In the genomic region with DNA sequence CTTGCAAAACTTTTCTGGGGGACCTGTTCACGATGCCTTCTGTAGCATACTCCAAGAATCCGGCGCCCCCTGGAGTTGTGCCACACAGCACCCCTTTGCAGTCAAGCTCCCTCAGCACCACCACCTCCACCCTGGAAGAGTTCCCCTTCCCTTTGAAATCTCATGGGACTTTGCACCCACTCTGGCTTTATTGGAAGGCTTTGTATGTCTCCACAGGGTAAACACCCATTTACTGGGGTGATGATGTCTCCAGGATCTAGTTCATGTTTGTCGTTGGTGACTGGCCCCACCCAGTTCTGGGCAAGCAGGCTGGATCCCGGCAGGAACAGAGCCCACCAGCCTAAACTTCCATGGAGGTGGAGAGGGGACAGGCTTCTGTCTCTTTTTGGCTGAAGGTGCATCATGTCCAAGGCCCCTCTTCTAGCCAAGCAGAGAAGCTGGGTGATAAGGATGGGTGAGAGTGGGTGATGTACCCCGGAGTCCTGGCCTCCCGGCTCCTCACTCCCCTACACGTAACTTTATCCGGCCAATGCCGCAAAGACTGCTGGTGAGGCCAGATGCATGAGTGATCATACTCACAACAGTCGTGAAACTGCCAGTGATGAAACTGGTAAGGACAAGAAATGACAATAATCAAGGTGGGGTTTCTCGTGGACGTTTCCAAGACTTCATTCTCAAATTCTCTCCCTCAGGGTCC, we compare ENCODE assay signal across 11 cellular contexts. TPM values are rescaled to one million over a fixed set of nuclear protein-coding genes. Genes with fewer than 3 reads are reported as not detected.
DNase-seq lines count a peak whose midpoint lies in the region; ATAC-seq, FAIRE-seq and TF ChIP-seq lines count a peak whose summit lies in the region.
"Had no signal": no experiment of that assay in that cellular context is flagged by ENCODE, and none has a peak within 500 bp of the region (broad histone marks: within the 10 kb centered on the region; RNA-seq: fewer than 3 reads in every experiment).

No MANE protein-coding gene starts in this region.

- H3K18ac ChIP-seq in H1 (ENCODE audit: extremely low read depth, low read length): peak overlapping the region; percentile 84

- peak overlapping the region; percentile 99 for H2BK20ac ChIP-seq in H1 (ENCODE audit: low read length)

- H4K5ac ChIP-seq in H1 (ENCODE audit: insufficient read length, low read depth, low read length): peak overlapping the region; percentile 69

- H2BK12ac ChIP-seq in H1 (ENCODE audit: low read depth, low read length): peak overlapping the region; percentile 97

- H3K56ac ChIP-seq in H1 (replicated peaks; ENCODE audit: insufficient read length, low read depth, low read length): peak overlapping the region; percentile 62

- H3K4ac ChIP-seq in H1 (replicated peaks; ENCODE audit: insufficient read length, low read depth, low read length): peak overlapping the region; percentile 46

- no peaks in the 10 kb centered on the region; a peak in 1 of 22 replicates for H3K27me3 ChIP-seq in BLaER1 treated with 17β-estradiol and CSF1 and Interleukin-3, amounts not matched to agents 10 nM and 100 nM
- H3K27me3 ChIP-seq in HUES48 (ENCODE audit: control insufficient read depth, insufficient read depth, low read length) (no peaks in the 10 kb centered on the region), H1 (replicated peaks in 1 of 4; ENCODE audit: control insufficient read depth in 3 of 4, extremely low read depth in 1 of 4, insufficient read depth in 3 of 4, low read length in 3 of 4) (peaks cover 0 to 4% (median 0%) of the 10 kb centered on the region in 4 experiments; a peak in 2 of 7 replicates), muscle layer of duodenum (ENCODE audit: low read depth, low read length) (no peaks in the 10 kb centered on the region), psoas muscle (ENCODE audit: insufficient read depth in 3 of 3, low read length in 2 of 3) (peaks cover 0 to 5% (median 2%) of the 10 kb centered on the region in 3 donors)
- H3K27me3 ChIP-seq: SJCRH30 had no signal

- CTCF ChIA-PET in H1 (lab: Charles Lee; ENCODE audit: partially characterized antibody): interaction anchor here (0.6 to 5.5 kb wide), 9 partner anchors 10 to 100 kb away, joined by 3 to 65 read pairs (median 6); a partner anchor contains a TSS

- peaks cover 17% of the 10 kb centered on the region; the same call in 1 of the 2 replicates for H3K23me2 ChIP-seq in H1 (ENCODE audit: low read depth, low read length)

- H2AK5ac ChIP-seq in H1 (ENCODE audit: low read depth, low read length): peak overlapping the region; percentile 84

- no peak for TF ChIP-seq POLR2A in H1 (IDR thresholded peaks at IDR 0.05; ENCODE audit: control extremely low read depth in 1 of 2, low read depth in 2 of 2, low read length in 2 of 2)

- peak overlapping the region; percentile 80 for H2BK120ac ChIP-seq in H1 (replicated peaks; ENCODE audit: low read depth, low read length)

- H3K36me3 ChIP-seq in BLaER1 treated with 17β-estradiol and CSF1 and Interleukin-3, amounts not matched to agents 10 nM and 100 nM: no peaks in the 10 kb centered on the region
- no peaks in the 10 kb centered on the region for H3K36me3 ChIP-seq in HUES48 (ENCODE audit: control insufficient read depth, insufficient read depth, low read length)
- H3K36me3 ChIP-seq in H1 (ENCODE audit: control insufficient read depth in 2 of 4, insufficient read depth in 4 of 4, low read length in 3 of 4): no peaks in the 10 kb centered on the region; a peak in 1 of 8 replicates
- no peaks in the 10 kb centered on the region for H3K36me3 ChIP-seq in muscle layer of duodenum (ENCODE audit: control insufficient read depth in 1 of 2, insufficient read depth in 2 of 2, low read length in 2 of 2)
- H3K36me3 ChIP-seq in psoas muscle (ENCODE audit: insufficient read depth in 1 of 2, low read depth in 1 of 2): no peaks in the 10 kb centered on the region
- H3K36me3 ChIP-seq: SJCRH30 had no signal

- no peaks in the 10 kb centered on the region; a peak in 1 of 4 replicates for H3K79me2 ChIP-seq in H1 (ENCODE audit: control insufficient read depth in 1 of 2, insufficient read depth in 2 of 2, low read length in 2 of 2)

- H3K4me1 ChIP-seq in BLaER1 treated with 17β-estradiol and CSF1 and Interleukin-3, amounts not matched to agents 10 nM and 100 nM: peaks cover 43 to 76% (median 67%) of the 10 kb centered on the region in 10 experiments
- H3K4me1 ChIP-seq in HUES48 (ENCODE audit: control insufficient read depth, insufficient read depth, low read length) (peaks cover 52% of the 10 kb centered on the region), H1 (replicated peaks in 1 of 4; ENCODE audit: control insufficient read depth in 3 of 4, insufficient read depth in 4 of 4, low read length in 3 of 4) (peaks cover 22 to 56% (median 43%) of the 10 kb centered on the region in 4 experiments), muscle layer of duodenum (ENCODE audit: control insufficient read depth in 1 of 2, insufficient read depth in 2 of 2, low read length in 2 of 2) (peaks cover 6 to 7% of the 10 kb centered on the region in 2 donors), psoas muscle (peaks cover 10% of the 10 kb centered on the region)

- DNase-seq in H1 (ENCODE audit: low read depth in 1 of 2, low spot score in 2 of 2): no peak
- no peak for DNase-seq in psoas muscle
- DNase-seq: activated effector memory CD4-positive, alpha-beta T cell treated with anti-CD3 and anti-CD28 coated beads, Interleukin-2, amount 50 U/mL, for 16 hours; cerebellar nuclear complex had no signal

- H4K91ac ChIP-seq in H1 (replicated peaks; ENCODE audit: insufficient read length, low read length): peak overlapping the region; percentile 94

- no peak overlapping the region for H2AFZ ChIP-seq in H1 (ENCODE audit: low read length)

- no peak for FAIRE-seq in H1 (lab: Jason Lieb, UNC)

- H4K20me1 ChIP-seq in BLaER1 treated with 17β-estradiol and CSF1 and Interleukin-3, amounts not matched to agents 10 nM and 100 nM: peaks cover 0 to 8% (median 0%) of the 10 kb centered on the region in 11 experiments; a peak in 1 of 22 replicates
- H4K20me1 ChIP-seq in H1 (replicated peaks in 1 of 2; ENCODE audit: control insufficient read depth in 1 of 2, insufficient read depth in 2 of 2, low read length in 2 of 2): no peaks in the 10 kb centered on the region

- peak overlapping the region; percentile 75; the same call in 1 of the 2 replicates for H2BK15ac ChIP-seq in H1 (ENCODE audit: low read length)

- ATAC-seq in HG03280 (IDR thresholded peaks at IDR 0.05; ENCODE audit: unreplicated experiment) (no peak), psoas muscle (no peak), HG02852 (IDR thresholded peaks at IDR 0.05; ENCODE audit: unreplicated experiment) (no peak), GM18868 (IDR thresholded peaks at IDR 0.05; ENCODE audit: unreplicated experiment) (no peak)

- H3K4me3 ChIP-seq in BLaER1 treated with 17β-estradiol and CSF1 and Interleukin-3, amounts not matched to agents 10 nM and 100 nM: no peak overlapping the region
- H3K4me3 ChIP-seq in HUES48 (ENCODE audit: low read depth, low read length) (no peak overlapping the region), H1 (ENCODE audit: extremely low read depth in 1 of 4, insufficient read depth in 2 of 4, low read depth in 3 of 4, low read length in 4 of 4) (peak overlapping the region in 3 of 4 experiments; percentile 59 to 63 (median 60); a peak in 3 of 8 replicates), muscle layer of duodenum (ENCODE audit: low read depth in 1 of 2, low read length in 2 of 2) (peak overlapping the region in 1 of 2 donors; percentile 21), psoas muscle (no peak overlapping the region)
- H3K4me3 ChIP-seq: SJCRH30 had no signal

- POLR2A ChIA-PET in H1 (lab: Charles Lee; ENCODE audit: partially characterized antibody): interaction anchor here (0.6 to 6.8 kb wide), 9 partner anchors 8 to 204 kb away, joined by 3 to 96 read pairs (median 8); a partner anchor contains a TSS

- peaks cover 0 to 8% (median 5%) of the 10 kb centered on the region in 11 experiments; a peak in 9 of 22 replicates for H3K9me3 ChIP-seq in BLaER1 treated with 17β-estradiol and CSF1 and Interleukin-3, amounts not matched to agents 10 nM and 100 nM (replicated peaks in 1 of 11)
- H3K9me3 ChIP-seq in HUES48 (ENCODE audit: control insufficient read depth, insufficient read depth, low read length) (no peaks in the 10 kb centered on the region), H1 (ENCODE audit: insufficient read depth in 2 of 2, low read depth in 1 of 2, low read length in 1 of 2) (peaks cover 5 to 7% of the 10 kb centered on the region in 2 experiments; a peak in 2 of 4 replicates), muscle layer of duodenum (ENCODE audit: control insufficient read depth in 1 of 2, low read length in 2 of 2) (no peaks in the 10 kb centered on the region), psoas muscle (no peaks in the 10 kb centered on the region)
- H3K9me3 ChIP-seq: SJCRH30 had no signal

- H3K27ac ChIP-seq in BLaER1 treated with 17β-estradiol and CSF1 and Interleukin-3, amounts not matched to agents 10 nM and 100 nM: no peak overlapping the region
- H3K27ac ChIP-seq in HUES48 (ENCODE audit: low read depth, low read length) (peak overlapping the region; percentile 74), H1 (ENCODE audit: low read depth, low read length) (peak overlapping the region; percentile 42), muscle layer of duodenum (ENCODE audit: low read length) (peak overlapping the region; percentile 94), psoas muscle (no peak overlapping the region)
- H3K27ac ChIP-seq: SJCRH30 had no signal

- H3K79me1 ChIP-seq in H1 (ENCODE audit: low read depth, low read length): peaks cover 5% of the 10 kb centered on the region; the same call in 1 of the 2 replicates

- peak overlapping the region; percentile 89 for H4K8ac ChIP-seq in H1 (ENCODE audit: extremely low read depth, insufficient read depth, low read length)

- H3K23ac ChIP-seq in H1 (ENCODE audit: insufficient read length): no peak overlapping the region

- TF ChIP-seq CTCF in H1 (IDR thresholded peaks at IDR 0.05; ENCODE audit: control extremely low read depth in 1 of 3, insufficient read depth in 1 of 3, low read depth in 1 of 3, low read length in 3 of 3) (peak in 1 of 3 experiments; percentile 18; a peak in 1 of 4 replicates), psoas muscle (IDR thresholded peaks at IDR 0.05) (no peak)

- no peak for TF ChIP-seq RAD21 in H1 (IDR thresholded peaks at IDR 0.05 in 1 of 2, conservative IDR thresholded peaks at IDR 0.05 in 1 of 2; ENCODE audit: low read depth in 2 of 2, low read length in 2 of 2)

- WGBS in H1 (ENCODE audit: extremely low coverage in 1 of 2, insufficient coverage in 1 of 2, insufficient read length in 1 of 2, insufficient replicate concordance in 2 of 2, low coverage in 1 of 2, low lambda C conversion rate in 2 of 2, missing lambda C conversion rate in 1 of 2), 2 experiments: 72% methylated on average over 13 of the region's 13 CpGs; no CpG with 5 or more reads in 1 of the 2 experiments
- WGBS in psoas muscle, 3 donors: 69 to 74% (median 71%) methylated on average over 13 of the region's 13 CpGs

- intact Hi-C loops in psoas muscle (cut with DNase I): loop anchor here in 1 of 2 donors (10.0 kb wide), 1 partner anchor 65 kb away; no protein-coding TSS in a partner anchor

- H3K4me2 ChIP-seq in BLaER1 treated with 17β-estradiol and CSF1 and Interleukin-3, amounts not matched to agents 10 nM and 100 nM: peak overlapping the region in 7 of 11 experiments; percentile 7 to 88 (median 83); a peak in 7 of 22 replicates
- peak overlapping the region; percentile 63 to 82; a peak in 3 of 4 replicates for H3K4me2 ChIP-seq in H1 (ENCODE audit: insufficient read depth in 1 of 2, low read depth in 2 of 2, low read length in 2 of 2)

- H2BK5ac ChIP-seq in H1 (ENCODE audit: low read depth, low read length): peak overlapping the region; percentile 92

- H3K9ac ChIP-seq in BLaER1 treated with 17β-estradiol and CSF1 and Interleukin-3, amounts not matched to agents 10 nM and 100 nM: no peak overlapping the region
- H3K9ac ChIP-seq in HUES48 (ENCODE audit: low read depth, low read length): no peak overlapping the region
- H3K9ac ChIP-seq in H1 (replicated peaks in 1 of 4; ENCODE audit: extremely low read depth in 1 of 4, low read depth in 3 of 4, low read length in 3 of 4): peak overlapping the region in 2 of 4 experiments; percentile 52 to 58; a peak in 4 of 7 replicates

- no peak for TF ChIP-seq EP300 in H1 (IDR thresholded peaks at IDR 0.05; ENCODE audit: borderline replicate concordance in 1 of 2, low read depth in 2 of 2, low read length in 2 of 2)

- no peak overlapping the region for H3K14ac ChIP-seq in H1 (ENCODE audit: insufficient read length)

RNA-seq across cellular contexts. Expression of a gene that starts 0.7 kb away (rescaled TPM):
- 28.0 TPM in 2 replicates for total RNA-seq in H1 (2021; fragmentation: NEBNext Ultra II Directional; extraction: Animal tissue kit (Norgen Biotek cat#: 25700))
- polyA plus RNA-seq in H1 (2011; rRNA removed) (69.3 and 112 TPM in 2 replicates), psoas muscle (under 1 TPM in 2 of 3 donors, not detected in 1; 0.10 to 0.16 TPM)
- 77.0 TPM for polyA plus RNA-seq in H1 (2011; cell fraction: cytosol; rRNA removed)
- 68.1 TPM for polyA plus RNA-seq in H1 (2011; cell fraction: nucleus; rRNA removed)
- 23.8 to 46.5 TPM (median 45.3 TPM) in 4 replicates for polyA plus RNA-seq in H1 (2012, experiment 1 of 2)
- polyA plus RNA-seq in H1 (2012, experiment 2 of 2): 45.3 TPM
- polyA plus RNA-seq in H1 (2013, experiment 1 of 2): 57.8 TPM
- 59.7 TPM for polyA plus RNA-seq in H1 (2013, experiment 2 of 2)
- 30.3 and 31.4 TPM in 2 replicates for polyA minus RNA-seq in H1 (2011; rRNA and poly(A)+ RNA removed)
- 33.1 TPM for polyA minus RNA-seq in H1 (2011; cell fraction: cytosol; rRNA and poly(A)+ RNA removed)
- 34.6 TPM for polyA minus RNA-seq in H1 (2011; cell fraction: nucleus; rRNA and poly(A)+ RNA removed)
- total RNA-seq in psoas muscle: under 1 TPM in 2 of 4 donors, not detected in 2; 0.15 to 0.16 TPM

RNA-seq across cellular contexts. Expression of a gene that starts 12.2 kb away (rescaled TPM):
- 5.6 and 6.2 TPM in 2 replicates for total RNA-seq in H1 (2021; fragmentation: NEBNext Ultra II Directional; extraction: Animal tissue kit (Norgen Biotek cat#: 25700))
- 12.0 and 21.6 TPM in 2 replicates for polyA plus RNA-seq in H1 (2011; rRNA removed)
- 14.6 TPM for polyA plus RNA-seq in H1 (2011; cell fraction: cytosol; rRNA removed)
- polyA plus RNA-seq in H1 (2011; cell fraction: nucleus; rRNA removed): 19.1 TPM
- polyA plus RNA-seq in H1 (2012, experiment 1 of 2): 4.4 to 11.8 TPM (median 8.7 TPM) in 4 replicates
- 5.8 TPM for polyA plus RNA-seq in H1 (2012, experiment 2 of 2)
- 3.1 TPM for polyA plus RNA-seq in H1 (2013, experiment 1 of 2)
- polyA plus RNA-seq in H1 (2013, experiment 2 of 2): 2.6 TPM
- polyA minus RNA-seq in H1 (2011; rRNA and poly(A)+ RNA removed): 3.9 and 8.7 TPM in 2 replicates
- 5.5 TPM for polyA minus RNA-seq in H1 (2011; cell fraction: cytosol; rRNA and poly(A)+ RNA removed)
- 14.0 TPM for polyA minus RNA-seq in H1 (2011; cell fraction: nucleus; rRNA and poly(A)+ RNA removed)
- under 1 TPM in 3 of 4 donors, not detected in 1; 0.24 to 0.84 (median 0.50) TPM for total RNA-seq in psoas muscle
- under 1 TPM; 0.09 to 0.21 (median 0.11) TPM for polyA plus RNA-seq in psoas muscle

RNA-seq across cellular contexts. Expression of a gene that starts 30.9 kb away (rescaled TPM):
- not detected in 2 replicates for total RNA-seq in H1 (2021; fragmentation: NEBNext Ultra II Directional; extraction: Animal tissue kit (Norgen Biotek cat#: 25700))
- 0.26 and 0.33 TPM in 2 replicates for polyA plus RNA-seq in H1 (2011; rRNA removed)
- not detected for polyA plus RNA-seq in H1 (2011; cell fraction: cytosol; rRNA removed)
- polyA plus RNA-seq in H1 (2011; cell fraction: nucleus; rRNA removed): not detected
- 0.23 TPM in 1 of 4 replicates, not detected in the others for polyA plus RNA-seq in H1 (2012, experiment 1 of 2)
- not detected for polyA plus RNA-seq in H1 (2012, experiment 2 of 2)
- 0.16 TPM for polyA plus RNA-seq in H1 (2013, experiment 1 of 2)
- polyA plus RNA-seq in H1 (2013, experiment 2 of 2): not detected
- not detected in 2 replicates for polyA minus RNA-seq in H1 (2011; rRNA and poly(A)+ RNA removed)
- not detected for polyA minus RNA-seq in H1 (2011; cell fraction: cytosol; rRNA and poly(A)+ RNA removed)
- polyA minus RNA-seq in H1 (2011; cell fraction: nucleus; rRNA and poly(A)+ RNA removed): not detected
- not detected for total RNA-seq in psoas muscle
- not detected for polyA plus RNA-seq in psoas muscle
- total RNA-seq: SJCRH30 had no signal

RNA-seq across cellular contexts. Expression of a gene that starts 60.0 kb away (rescaled TPM):
- 19.1 and 20.8 TPM in 2 replicates for total RNA-seq in H1 (2021; fragmentation: NEBNext Ultra II Directional; extraction: Animal tissue kit (Norgen Biotek cat#: 25700))
- polyA plus RNA-seq in H1 (2011; rRNA removed) (65.2 and 91.2 TPM in 2 replicates), psoas muscle (under 1 TPM in 2 of 3 donors, not detected in 1; 0.04 to 0.16 TPM)
- 58.8 TPM for polyA plus RNA-seq in H1 (2011; cell fraction: cytosol; rRNA removed)
- polyA plus RNA-seq in H1 (2011; cell fraction: nucleus; rRNA removed): 34.8 TPM
- polyA plus RNA-seq in H1 (2012, experiment 1 of 2): 9.8 to 35.8 TPM (median 30.8 TPM) in 4 replicates
- polyA plus RNA-seq in H1 (2012, experiment 2 of 2): 21.8 TPM
- polyA plus RNA-seq in H1 (2013, experiment 1 of 2): 21.4 TPM
- polyA plus RNA-seq in H1 (2013, experiment 2 of 2): 23.6 TPM
- 9.0 and 10.2 TPM in 2 replicates for polyA minus RNA-seq in H1 (2011; rRNA and poly(A)+ RNA removed)
- polyA minus RNA-seq in H1 (2011; cell fraction: cytosol; rRNA and poly(A)+ RNA removed): 22.8 TPM
- polyA minus RNA-seq in H1 (2011; cell fraction: nucleus; rRNA and poly(A)+ RNA removed): 20.8 TPM
- total RNA-seq in psoas muscle: under 1 TPM in 1 of 4 donors, not detected in 3; 0.17 TPM
- total RNA-seq: SJCRH30 had no signal

Comparison
In these comparisons a context has a peak if more than half of its experiments do, and no peak if none do; other contexts are left out.
1. H3K27ac ChIP-seq: peak in HUES48 (single experiment), H1 (single experiment) and muscle layer of duodenum (single experiment); none in BLaER1 treated with 17β-estradiol and CSF1 and Interleukin-3, amounts not matched to agents 10 nM and 100 nM (0 of 11) and psoas muscle (single experiment).
2. H3K4me3 ChIP-seq: peak in H1 (3 of 4); none in BLaER1 treated with 17β-estradiol and CSF1 and Interleukin-3, amounts not matched to agents 10 nM and 100 nM (0 of 10), HUES48 (single experiment) and psoas muscle (single experiment).
3. RNA of a gene that starts 0.7 kb away (total RNA-seq): 28.0 TPM in H1; 0.15 to 0.16 TPM in psoas muscle; every median in the first group is over 10 times any median in the second.